ENCODE assay signal across 1 cellular context in the genomic region with DNA sequence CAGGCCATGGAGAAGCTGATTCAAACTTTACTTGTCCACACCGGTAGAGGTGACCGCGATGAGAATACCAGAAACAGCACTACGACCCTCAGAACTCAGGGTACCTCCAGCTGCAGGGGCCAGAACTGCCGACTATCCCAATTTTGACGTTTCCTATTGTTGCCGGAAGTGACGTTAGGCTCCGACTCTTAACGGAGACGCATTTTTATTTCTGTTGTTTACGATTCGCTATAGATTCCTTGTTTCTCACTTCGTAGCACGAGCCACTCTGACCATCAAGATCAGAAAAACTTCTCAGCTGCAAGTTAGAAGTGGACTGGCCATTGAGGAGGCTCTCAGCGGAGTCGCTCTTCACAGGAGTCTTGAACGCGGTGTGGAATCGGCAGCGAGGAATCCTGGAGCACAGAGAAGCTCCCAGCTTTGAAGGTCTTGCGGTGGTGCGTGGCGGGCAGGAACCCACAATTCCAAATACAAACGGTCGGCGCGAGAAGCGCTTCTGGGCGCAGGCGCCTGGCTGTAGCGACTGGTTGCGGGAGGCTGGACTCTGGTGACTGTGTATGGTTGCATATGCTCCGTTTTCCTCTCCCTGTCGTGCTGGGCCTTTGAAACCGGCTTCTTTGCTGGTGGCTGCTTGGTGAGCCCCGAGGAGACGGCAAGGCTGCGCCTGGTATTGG.
TF ChIP-seq lines count a peak whose summit lies in the region.

CEP44 (plus strand) TSS at position 405 of the 674 bp plus-strand sequence. CDS start 15,211 bp downstream, outside the sequence.
A gene with protein sequence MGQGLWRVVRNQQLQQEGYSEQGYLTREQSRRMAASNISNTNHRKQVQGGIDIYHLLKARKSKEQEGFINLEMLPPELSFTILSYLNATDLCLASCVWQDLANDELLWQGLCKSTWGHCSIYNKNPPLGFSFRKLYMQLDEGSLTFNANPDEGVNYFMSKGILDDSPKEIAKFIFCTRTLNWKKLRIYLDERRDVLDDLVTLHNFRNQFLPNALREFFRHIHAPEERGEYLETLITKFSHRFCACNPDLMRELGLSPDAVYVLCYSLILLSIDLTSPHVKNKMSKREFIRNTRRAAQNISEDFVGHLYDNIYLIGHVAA (minus strand): TSS at position 161 of the 674 bp plus-strand sequence. CDS start 20,575 bp downstream, outside the sequence.

TF ChIP-seq in H1, 55 proteins besides CTCF, POLR2A, EP300 and RAD21:
- TF ChIP-seq KDM5A (IDR thresholded peaks at IDR 0.05; ENCODE audit: low read length), result peak; percentile 28; the same call in 1 of the 2 replicates
- no peak for TF ChIP-seq KDM1A (IDR thresholded peaks at IDR 0.05; ENCODE audit: borderline replicate concordance, low read length)
- no peak for TF ChIP-seq JUN (IDR thresholded peaks at IDR 0.05; ENCODE audit: low read depth, low read length)
- TF ChIP-seq ATF2 (IDR thresholded peaks at IDR 0.05; ENCODE audit: low read length), result no peak
- no peak for TF ChIP-seq SP2 (IDR thresholded peaks at IDR 0.05; ENCODE audit: low read length)
- TF ChIP-seq HDAC2 (IDR thresholded peaks at IDR 0.05; ENCODE audit: borderline replicate concordance in 1 of 2, low read depth in 2 of 2, low read length in 2 of 2), result peak in 1 of 2 experiments; percentile 99; a peak in 2 of 4 replicates
- peak; percentile 91 for TF ChIP-seq CREB1 (IDR thresholded peaks at IDR 0.05)
- peak; percentile 36 for TF ChIP-seq TAF7 (optimal IDR thresholded peaks at IDR 0.05; ENCODE audit: borderline replicate concordance, low read depth, low read length)
- TF ChIP-seq GABPA (IDR thresholded peaks at IDR 0.05; ENCODE audit: borderline replicate concordance, insufficient read depth, low read length), result peak; percentile 72
- TF ChIP-seq NANOG (IDR thresholded peaks at IDR 0.05; ENCODE audit: insufficient read depth, low read depth, low read length, poor library complexity, severe bottlenecking), result peak; percentile 2
- TF ChIP-seq KDM4A (IDR thresholded peaks at IDR 0.05; ENCODE audit: low read depth, low read length, severe bottlenecking), result peak; percentile 54
- TF ChIP-seq, protein P1, sequence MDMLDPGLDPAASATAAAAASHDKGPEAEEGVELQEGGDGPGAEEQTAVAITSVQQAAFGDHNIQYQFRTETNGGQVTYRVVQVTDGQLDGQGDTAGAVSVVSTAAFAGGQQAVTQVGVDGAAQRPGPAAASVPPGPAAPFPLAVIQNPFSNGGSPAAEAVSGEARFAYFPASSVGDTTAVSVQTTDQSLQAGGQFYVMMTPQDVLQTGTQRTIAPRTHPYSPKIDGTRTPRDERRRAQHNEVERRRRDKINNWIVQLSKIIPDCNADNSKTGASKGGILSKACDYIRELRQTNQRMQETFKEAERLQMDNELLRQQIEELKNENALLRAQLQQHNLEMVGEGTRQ (IDR thresholded peaks at IDR 0.05; ENCODE audit: low read length), result no peak
- TF ChIP-seq POU5F1 (IDR thresholded peaks at IDR 0.05; ENCODE audit: low read depth, low read length), result no peak
- TF ChIP-seq SIN3A (conservative IDR thresholded peaks at IDR 0.05 in 1 of 2, IDR thresholded peaks at IDR 0.05 in 1 of 2; ENCODE audit: low read depth in 1 of 2, low read length in 2 of 2), result peak; percentile 71 to 94
- no peak for TF ChIP-seq ATF3 (IDR thresholded peaks at IDR 0.05; ENCODE audit: insufficient read depth, low read depth, low read length)
- TF ChIP-seq MAX (IDR thresholded peaks at IDR 0.05), result peak; percentile 59; the same call in 1 of the 2 replicates
- TF ChIP-seq TBP (IDR thresholded peaks at IDR 0.05; ENCODE audit: low read depth, low read length), result peak; percentile 82
- TF ChIP-seq CTBP2 (IDR thresholded peaks at IDR 0.05; ENCODE audit: borderline replicate concordance, insufficient read depth, insufficient read length, low read length), result no peak
- peak; percentile 100 for TF ChIP-seq ASH2L (IDR thresholded peaks at IDR 0.05; ENCODE audit: low read length)
- no peak for TF ChIP-seq BCL11A (IDR thresholded peaks at IDR 0.05; ENCODE audit: low read depth in 2 of 2, low read length in 2 of 2)
- peak; percentile 92 for TF ChIP-seq RBBP5 (IDR thresholded peaks at IDR 0.05; ENCODE audit: borderline replicate concordance, low read depth, low read length)
- TF ChIP-seq POLR2AphosphoS5 (IDR thresholded peaks at IDR 0.05; ENCODE audit: low read depth, low read length), result peak; percentile 79
- 0 out of 2 replicates have a peak, but pooled peaks have one; percentile 48 for TF ChIP-seq TEAD4 (IDR thresholded peaks at IDR 0.05; ENCODE audit: low read depth, low read length)
- TF ChIP-seq SAP30 (IDR thresholded peaks at IDR 0.05; ENCODE audit: insufficient read depth, insufficient replicate concordance, low read length), result peak; percentile 99
- TF ChIP-seq PHF8 (conservative IDR thresholded peaks at IDR 0.05; ENCODE audit: low read depth, low read length), result peak; percentile 81
- no peak for TF ChIP-seq BACH1 (IDR thresholded peaks at IDR 0.05; ENCODE audit: low read length)
- TF ChIP-seq TAF1 (IDR thresholded peaks at IDR 0.05; ENCODE audit: low read depth, low read length), result peak; percentile 95
